18 cellular contexts compared by ENCODE assay signal in the genomic region with DNA sequence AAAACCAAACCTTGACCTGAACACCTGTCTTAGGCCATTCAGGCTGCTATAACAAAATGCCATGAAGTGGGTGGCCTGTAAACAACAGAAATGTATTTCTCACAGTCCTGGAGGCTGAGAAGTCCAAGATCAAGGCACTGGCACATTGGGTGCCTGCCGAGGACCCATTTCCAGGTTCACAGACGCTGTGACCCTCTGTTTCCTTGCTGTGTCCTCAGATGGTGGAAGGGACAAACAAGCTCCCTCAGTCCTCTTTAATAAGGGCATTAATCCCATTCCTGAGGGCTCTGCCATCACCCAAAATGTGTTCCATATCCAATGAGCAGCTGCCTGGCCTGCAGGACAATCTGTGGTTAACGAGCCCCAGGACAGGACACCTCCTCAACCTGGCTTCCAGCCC.
DNase-seq lines count a peak whose midpoint lies in the region; ATAC-seq and TF ChIP-seq lines count a peak whose summit lies in the region.
"Had no signal": no experiment of that assay in that cellular context is flagged by ENCODE, and none has a peak within 500 bp of the region (broad histone marks: within the 10 kb centered on the region; RNA-seq: fewer than 3 reads in every experiment).

No MANE protein-coding gene starts in this region.

- H4K8ac ChIP-seq in IMR-90 (ENCODE audit: low read depth in 2 of 2, low read length in 2 of 2) = no peak overlapping the region

- no peak overlapping the region for H2BK15ac ChIP-seq in IMR-90 (ENCODE audit: low read depth, low read length)

- no peak overlapping the region for H2BK20ac ChIP-seq in IMR-90 (ENCODE audit: low read depth, low read length)

- CTCF ChIA-PET in MCF 10A (lab: Yijun Ruan, JAX) (interaction anchor here (0.7 kb wide), 1 partner anchor 116 kb away, joined by 3 read pairs; no protein-coding TSS in a partner anchor), IMR-90 (lab: Yijun Ruan, JAX) (no interaction called here)
- CTCF ChIA-PET in naive thymus-derived CD4-positive, alpha-beta T cell (lab: Charles Lee) = interaction anchor here (0.6 kb wide), 1 partner anchor 370 kb away, joined by 3 read pairs; no protein-coding TSS in a partner anchor

- H2AFZ ChIP-seq in IMR-90 (replicated peaks; ENCODE audit: low read length, poor library complexity) = no peak overlapping the region
- H2AFZ ChIP-seq: GM23338 had no signal

- H3K9me1 ChIP-seq in IMR-90 (ENCODE audit: insufficient read depth, low read length) = peaks cover 8% of the 10 kb centered on the region; the same call in 1 of the 2 replicates

- no peak overlapping the region for H3K14ac ChIP-seq in IMR-90 (replicated peaks; ENCODE audit: low read depth, low read length)

- no peak overlapping the region for H2BK5ac ChIP-seq in IMR-90 (ENCODE audit: low read depth, low read length, poor library complexity, severe bottlenecking)

- H3K27me3 Mint-ChIP-seq in MCF 10A (ENCODE audit: insufficient read depth, unreplicated experiment) = no peaks in the 10 kb centered on the region
- no peaks in the 10 kb centered on the region for H3K27me3 Mint-ChIP-seq in mesothelial cell of epicardium (ENCODE audit: low read depth)
- no peaks in the 10 kb centered on the region for H3K27me3 Mint-ChIP-seq in type B pancreatic cell
- no peaks in the 10 kb centered on the region for H3K27me3 Mint-ChIP-seq in naive thymus-derived CD4-positive, alpha-beta T cell
- H3K27me3 Mint-ChIP-seq: B cell, IgD-negative memory B cell had no signal

- POLR2A ChIA-PET in MCF 10A (lab: Yijun Ruan, JAX) = no interaction called here
- POLR2A ChIA-PET in IMR-90 (lab: Charles Lee; ENCODE audit: unreplicated experiment) = no interaction called here
- POLR2A ChIA-PET in naive thymus-derived CD4-positive, alpha-beta T cell (lab: Charles Lee) = no interaction called here

- H2AK5ac ChIP-seq in IMR-90 (ENCODE audit: low read depth, low read length) = no peak overlapping the region

- no peaks in the 10 kb centered on the region for H3K9me3 Mint-ChIP-seq in MCF 10A (ENCODE audit: unreplicated experiment)
- H3K9me3 Mint-ChIP-seq in mesothelial cell of epicardium = no peaks in the 10 kb centered on the region
- no peaks in the 10 kb centered on the region for H3K9me3 Mint-ChIP-seq in type B pancreatic cell
- no peaks in the 10 kb centered on the region for H3K9me3 Mint-ChIP-seq in naive thymus-derived CD4-positive, alpha-beta T cell
- H3K9me3 Mint-ChIP-seq: CD8-positive, alpha-beta T cell; GM23338; IgD-negative memory B cell had no signal

- TF ChIP-seq RAD21 in IMR-90 (IDR thresholded peaks at IDR 0.05; ENCODE audit: low read length) = no peak

- in situ Hi-C loops in IMR-90 (cut with MboI; ENCODE audit: low sequenced_read_pairs) = no loop called here

- H3K4me3 ChIP-seq in breast epithelium = no peak overlapping the region
- H3K4me3 ChIP-seq in IMR-90 (ENCODE audit: insufficient read depth, low read depth, low read length) = no peak overlapping the region
- no peak overlapping the region for H3K4me3 ChIP-seq in naive thymus-derived CD4-positive, alpha-beta T cell (ENCODE audit: low read length)
- H3K4me3 ChIP-seq: BLaER1 treated with 17β-estradiol and CSF1 and Interleukin-3, amounts not matched to agents 10 nM and 100 nM; GM23338 had no signal

- H3K27ac ChIP-seq in breast epithelium (no peak overlapping the region), IMR-90 (ENCODE audit: insufficient read depth, low read length) (no peak overlapping the region), VCaP (peak overlapping the region; percentile 73)
- no peak overlapping the region for H3K27ac ChIP-seq in naive thymus-derived CD4-positive, alpha-beta T cell (ENCODE audit: low read depth, low read length)
- H3K27ac ChIP-seq: BLaER1 treated with 17β-estradiol and CSF1 and Interleukin-3, amounts not matched to agents 10 nM and 100 nM; HL-60 had no signal

- 0 out of 4 replicates have a peak, but pooled peaks cover 0 to 7% of the 10 kb centered on the region in 2 experiments for H3K79me1 ChIP-seq in IMR-90 (ENCODE audit: low read depth in 1 of 2, low read length in 2 of 2)

- H3K4ac ChIP-seq in IMR-90 (ENCODE audit: low read depth, low read length) = no peak overlapping the region

- no peaks in the 10 kb centered on the region for H3K4me1 ChIP-seq in breast epithelium
- H3K4me1 ChIP-seq in IMR-90 (ENCODE audit: control insufficient read depth, insufficient read depth, low read length) = no peaks in the 10 kb centered on the region
- H3K4me1 ChIP-seq in naive thymus-derived CD4-positive, alpha-beta T cell (ENCODE audit: control insufficient read depth in 2 of 2, insufficient read depth in 2 of 2, low read length in 2 of 2) = no peaks in the 10 kb centered on the region

- no peaks in the 10 kb centered on the region for H4K20me1 ChIP-seq in IMR-90 (ENCODE audit: insufficient read depth, low read length)
- H4K20me1 ChIP-seq: BLaER1 treated with 17β-estradiol and CSF1 and Interleukin-3, amounts not matched to agents 10 nM and 100 nM had no signal

- TF ChIP-seq CTCF in MCF 10A (IDR thresholded peaks at IDR 0.05; ENCODE audit: unreplicated experiment) (no peak), breast epithelium (IDR thresholded peaks at IDR 0.05) (no peak), IMR-90 (conservative IDR thresholded peaks at IDR 0.05; ENCODE audit: low read depth, low read length) (no peak), VCaP (conservative IDR thresholded peaks at IDR 0.05) (no peak), mesothelial cell of epicardium (IDR thresholded peaks at IDR 0.05; ENCODE audit: unreplicated experiment) (no peak), type B pancreatic cell (conservative IDR thresholded peaks at IDR 0.05) (no peak)

- TF ChIP-seq POLR2A in breast epithelium (IDR thresholded peaks at IDR 0.05) = no peak
- no peak for TF ChIP-seq POLR2A in IMR-90 (IDR thresholded peaks at IDR 0.05; ENCODE audit: low read depth, low read length)

- no peak overlapping the region for H2BK120ac ChIP-seq in IMR-90 (ENCODE audit: low read depth, low read length)

- DNase-seq in MCF 10A (ENCODE audit: unreplicated experiment) (no peak), breast epithelium (ENCODE audit: low spot score in 2 of 2) (no peak), IMR-90 (no peak), mesothelial cell of epicardium (ENCODE audit: low spot score in 2 of 2, unreplicated experiment in 2 of 2) (no peak), type B pancreatic cell (ENCODE audit: extremely low spot score, unreplicated experiment) (no peak)
- DNase-seq in naive thymus-derived CD4-positive, alpha-beta T cell = no peak
- DNase-seq: 8988T; CD8-positive, alpha-beta T cell; DMS 273 treated with DMSO at 0.1 percent for 48 hours; DMS53; HCEC 1CT had no signal

- no TSS peak for BruUV-seq in MCF 10A (replicated peaks; lab: Mats Ljungman, UMichigan)
- no TSS peak for BruUV-seq in IMR-90 (replicated peaks; lab: Mats Ljungman, UMichigan)

- no CpG with 5 or more reads among the region's 3 CpGs for WGBS in IMR-90 (ENCODE audit: extremely low coverage in 2 of 2, insufficient read length in 1 of 2), 2 experiments

- H3K4me1 Mint-ChIP-seq in MCF 10A (ENCODE audit: insufficient read depth, unreplicated experiment) = peaks cover 5% of the 10 kb centered on the region
- peaks cover 25% of the 10 kb centered on the region for H3K4me1 Mint-ChIP-seq in mesothelial cell of epicardium
- H3K4me1 Mint-ChIP-seq in type B pancreatic cell (ENCODE audit: unreplicated experiment) = peaks cover 5% of the 10 kb centered on the region
- H3K4me1 Mint-ChIP-seq in naive thymus-derived CD4-positive, alpha-beta T cell = peaks cover 0 to 7% (median 4%) of the 10 kb centered on the region in 7 donors
- H3K4me1 Mint-ChIP-seq: B cell had no signal

- ATAC-seq in IMR-90 (ENCODE audit: low read depth) = no peak
- no peak for ATAC-seq in HG03045 (IDR thresholded peaks at IDR 0.05; ENCODE audit: unreplicated experiment)
- no peak for ATAC-seq in naive thymus-derived CD4-positive, alpha-beta T cell
- ATAC-seq: CD8-positive, alpha-beta T cell; GM23338 had no signal

- no peak overlapping the region for H3K23ac ChIP-seq in IMR-90 (ENCODE audit: low read depth, low read length)

- intact Hi-C loops in MCF 10A (cut with micrococcal nuclease) = loop anchor here (5.0 kb wide), 1 partner anchor 117 kb away; no protein-coding TSS in a partner anchor
- intact Hi-C loops in breast epithelium (cut with DNase I; ENCODE audit: low total_unique reads) = no loop called here
- intact Hi-C loops in IMR-90 (cut with micrococcal nuclease) = no loop called here
- intact Hi-C loops in naive thymus-derived CD4-positive, alpha-beta T cell (cut with micrococcal nuclease) = no loop called here

- H3K36me3 ChIP-seq in breast epithelium (no peaks in the 10 kb centered on the region), IMR-90 (ENCODE audit: control insufficient read depth, insufficient read depth, low read length) (peaks cover 8% of the 10 kb centered on the region)
- H3K36me3 ChIP-seq in naive thymus-derived CD4-positive, alpha-beta T cell (ENCODE audit: control insufficient read depth in 2 of 3, insufficient read depth in 3 of 3, low read length in 3 of 3) = no peaks in the 10 kb centered on the region

- H3K4me3 Mint-ChIP-seq in MCF 10A (ENCODE audit: unreplicated experiment) (no peak overlapping the region), mesothelial cell of epicardium (no peak overlapping the region), type B pancreatic cell (no peak overlapping the region)
- no peak overlapping the region for H3K4me3 Mint-ChIP-seq in naive thymus-derived CD4-positive, alpha-beta T cell
- H3K4me3 Mint-ChIP-seq: B cell; CD8-positive, alpha-beta T cell; GM23338; IgD-negative memory B cell had no signal

- no peak overlapping the region for H4K5ac ChIP-seq in IMR-90 (ENCODE audit: low read depth, low read length)

- H3K9me3 ChIP-seq in breast epithelium (no peaks in the 10 kb centered on the region), IMR-90 (ENCODE audit: control insufficient read depth, insufficient read depth, low read length) (no peaks in the 10 kb centered on the region)
- H3K9me3 ChIP-seq in naive thymus-derived CD4-positive, alpha-beta T cell (ENCODE audit: control insufficient read depth in 2 of 3, low read length in 3 of 3) = no peaks in the 10 kb centered on the region
- H3K9me3 ChIP-seq: BLaER1 treated with 17β-estradiol and CSF1 and Interleukin-3, amounts not matched to agents 10 nM and 100 nM had no signal

- H4K91ac ChIP-seq in IMR-90 (ENCODE audit: insufficient read depth, low read depth, low read length) = no peak overlapping the region

- no peak overlapping the region for H3K4me2 ChIP-seq in IMR-90 (ENCODE audit: low read depth, low read length)
- H3K4me2 ChIP-seq: BLaER1 treated with 17β-estradiol and CSF1 and Interleukin-3, amounts not matched to agents 10 nM and 100 nM; GM23338 had no signal

- H3K27ac Mint-ChIP-seq in MCF 10A (ENCODE audit: low read depth, unreplicated experiment) = peak overlapping the region; percentile 29
- peak overlapping the region; percentile 33 for H3K27ac Mint-ChIP-seq in mesothelial cell of epicardium
- H3K27ac Mint-ChIP-seq in type B pancreatic cell = no peak overlapping the region
- H3K27ac Mint-ChIP-seq in naive thymus-derived CD4-positive, alpha-beta T cell = no peak overlapping the region
- H3K27ac Mint-ChIP-seq: B cell; CD8-positive, alpha-beta T cell; GM23338 had no signal

- H3K56ac ChIP-seq in IMR-90 (ENCODE audit: extremely low read depth, insufficient read depth, low read length) = no peak overlapping the region

- H3K36me3 Mint-ChIP-seq in MCF 10A (ENCODE audit: insufficient read depth, unreplicated experiment) (peaks cover 43% of the 10 kb centered on the region), mesothelial cell of epicardium (no peaks in the 10 kb centered on the region), type B pancreatic cell (peaks cover 7% of the 10 kb centered on the region)
- peaks cover 0 to 10% (median 0%) of the 10 kb centered on the region in 5 donors for H3K36me3 Mint-ChIP-seq in naive thymus-derived CD4-positive, alpha-beta T cell

- no peaks in the 10 kb centered on the region for H3K27me3 ChIP-seq in breast epithelium
- H3K27me3 ChIP-seq in IMR-90 (ENCODE audit: control insufficient read depth, insufficient read depth, low read length) = no peaks in the 10 kb centered on the region
- no peaks in the 10 kb centered on the region for H3K27me3 ChIP-seq in naive thymus-derived CD4-positive, alpha-beta T cell (ENCODE audit: control insufficient read depth in 2 of 2, insufficient read depth in 2 of 2, low read length in 2 of 2)
- H3K27me3 ChIP-seq: BLaER1 treated with 17β-estradiol and CSF1 and Interleukin-3, amounts not matched to agents 10 nM and 100 nM had no signal

- H3K9ac ChIP-seq in IMR-90 (ENCODE audit: low read depth, low read length) = no peak overlapping the region
- H3K9ac ChIP-seq: BLaER1 treated with 17β-estradiol and CSF1 and Interleukin-3, amounts not matched to agents 10 nM and 100 nM had no signal

- dilution Hi-C loops in IMR-90 (cut with HindIII; ENCODE audit: low sequenced_read_pairs, unreplicated experiment) = no loop called here

- no peak overlapping the region for H3K18ac ChIP-seq in IMR-90 (ENCODE audit: low read depth, low read length)

- H2AK9ac ChIP-seq in IMR-90 (replicated peaks; ENCODE audit: low read depth, low read length, poor library complexity) = no peak overlapping the region

Comparison
In these comparisons a context has a peak if more than half of its experiments do, and no peak if none do; other contexts are left out.
1. H3K27ac Mint-ChIP-seq: peak in MCF 10A (single experiment) and mesothelial cell of epicardium (single experiment); none in type B pancreatic cell (single experiment) and naive thymus-derived CD4-positive, alpha-beta T cell (0 of 9).